8 cellular contexts compared by ENCODE assay signal in genomic region chr7:127252736-127253288, GRCh38. TPM values are rescaled to one million over a fixed set of nuclear protein-coding genes. Genes with fewer than 3 reads are reported as not detected.
A peak's percentile ranks its signal among the peaks of the same experiment; 100 is the strongest.
DNase-seq lines count a peak whose midpoint lies in the region; ATAC-seq and TF ChIP-seq lines count a peak whose summit lies in the region.

TSS of gene GRM8 (minus strand) at chr7:127252941.

- H3K4me3 Mint-ChIP-seq in CD4-positive, alpha-beta memory T cell = peak within 1 kb of the TSS; percentile 88 to 92 (median 90)
- H3K4me3 Mint-ChIP-seq in activated T-cell treated with anti-CD3 and anti-CD28 coated beads, Interleukin-2, amount 50 U/mL, for 24 hours = peak within 1 kb of the TSS; percentile 82
- H3K4me3 Mint-ChIP-seq in naive thymus-derived CD8-positive, alpha-beta T cell = peak within 1 kb of the TSS; percentile 83 to 93 (median 88)

- H3K27ac Mint-ChIP-seq in CD4-positive, alpha-beta memory T cell = peak within 1 kb of the TSS in 2 of 7 donors; percentile 27 to 55
- H3K27ac Mint-ChIP-seq in activated T-cell treated with anti-CD3 and anti-CD28 coated beads, Interleukin-2, amount 50 U/mL, for 24 hours = no peak within 1 kb of the TSS
- peak within 1 kb of the TSS in 2 of 10 donors; percentile 9 to 33 for H3K27ac Mint-ChIP-seq in naive thymus-derived CD8-positive, alpha-beta T cell

- no peaks in the 10 kb centered on the region for H3K36me3 Mint-ChIP-seq in CD4-positive, alpha-beta memory T cell
- no peaks in the 10 kb centered on the region for H3K36me3 Mint-ChIP-seq in activated T-cell treated with anti-CD3 and anti-CD28 coated beads, Interleukin-2, amount 50 U/mL, for 24 hours (ENCODE audit: low read depth)
- no peaks in the 10 kb centered on the region for H3K36me3 Mint-ChIP-seq in naive thymus-derived CD8-positive, alpha-beta T cell

- DNase-seq in CD4-positive, alpha-beta memory T cell = peak; percentile 10 to 39 (median 19)
- DNase-seq in NCI-H1930 (lab: John Stamatoyannopoulos, UW) (peak; percentile 41 to 74), fibroblast of pulmonary artery (ENCODE audit: low read depth) (peak; percentile 44), aorta (peak; percentile 59 to 87), AML-193 (lab: John Stamatoyannopoulos, UW) (no peak)
- peak; percentile 52 for DNase-seq in activated T-cell treated with anti-CD3 and anti-CD28 coated beads, Interleukin-2, amount 50 U/mL, for 24 hours
- peak in 4 of 10 donors; percentile 9 to 28 (median 20) for DNase-seq in naive thymus-derived CD8-positive, alpha-beta T cell

- TF ChIP-seq CTCF in fibroblast of pulmonary artery (IDR thresholded peaks at IDR 0.05; ENCODE audit: low read length, missing control alignments) = no peak

- peak; percentile 2 for ATAC-seq in GM21360 (IDR thresholded peaks at IDR 0.05; ENCODE audit: unreplicated experiment)
- peak; percentile 45 to 56 for ATAC-seq in naive thymus-derived CD8-positive, alpha-beta T cell
- ATAC-seq in aorta (ENCODE audit: low FRiP score) = peak; percentile 67

- POLR2A ChIA-PET in CD4-positive, alpha-beta memory T cell (lab: Charles Lee; ENCODE audit: partially characterized antibody) = no interaction called here
- POLR2A ChIA-PET in naive thymus-derived CD8-positive, alpha-beta T cell (lab: Charles Lee) = interaction anchor here (1.0 to 1.8 kb wide), 2 partner anchors 194 to 333 kb away, joined by 3 to 4 read pairs; no protein-coding TSS in a partner anchor

- peaks cover 28% of the 10 kb centered on the region for H3K4me1 ChIP-seq in CD4-positive, alpha-beta memory T cell (ENCODE audit: insufficient read depth, low read length)
- no peaks in the 10 kb centered on the region for H3K4me1 ChIP-seq in aorta (ENCODE audit: control insufficient read depth in 1 of 2, insufficient read depth in 2 of 2, low read length in 2 of 2)

- H3K9me3 Mint-ChIP-seq in CD4-positive, alpha-beta memory T cell = no peaks in the 10 kb centered on the region
- no peaks in the 10 kb centered on the region for H3K9me3 Mint-ChIP-seq in activated T-cell treated with anti-CD3 and anti-CD28 coated beads, Interleukin-2, amount 50 U/mL, for 24 hours
- no peaks in the 10 kb centered on the region for H3K9me3 Mint-ChIP-seq in naive thymus-derived CD8-positive, alpha-beta T cell

- peaks cover 38 to 46% of the 10 kb centered on the region in 2 donors for H3K27me3 Mint-ChIP-seq in CD4-positive, alpha-beta memory T cell
- peaks cover 89% of the 10 kb centered on the region for H3K27me3 Mint-ChIP-seq in activated T-cell treated with anti-CD3 and anti-CD28 coated beads, Interleukin-2, amount 50 U/mL, for 24 hours
- peaks cover 38 to 87% (median 69%) of the 10 kb centered on the region in 5 donors for H3K27me3 Mint-ChIP-seq in naive thymus-derived CD8-positive, alpha-beta T cell

- peaks cover 16% of the 10 kb centered on the region for H3K27me3 ChIP-seq in CD4-positive, alpha-beta memory T cell (ENCODE audit: insufficient read depth, low read length)
- no peaks in the 10 kb centered on the region for H3K27me3 ChIP-seq in aorta (ENCODE audit: control insufficient read depth in 1 of 2, insufficient read depth in 2 of 2, low read length in 1 of 2)

- H3K4me3 ChIP-seq in CD4-positive, alpha-beta memory T cell (ENCODE audit: low read length in 2 of 2) = peak within 1 kb of the TSS; percentile 48 to 64
- peak within 1 kb of the TSS; percentile 70 for H3K4me3 ChIP-seq in fibroblast of pulmonary artery (replicated peaks; ENCODE audit: low read depth, low read length)
- H3K4me3 ChIP-seq in aorta (ENCODE audit: low read length in 2 of 2) = peak within 1 kb of the TSS; percentile 30 to 71

- no peak within 1 kb of the TSS for H3K27ac ChIP-seq in CD4-positive, alpha-beta memory T cell (ENCODE audit: low read depth, low read length)
- no peak within 1 kb of the TSS for H3K27ac ChIP-seq in aorta (ENCODE audit: low read depth in 1 of 2, low read length in 2 of 2)

- CTCF ChIA-PET in CD4-positive, alpha-beta memory T cell (lab: Charles Lee; ENCODE audit: partially characterized antibody) = interaction anchor here (1.2 to 5.0 kb wide), 8 partner anchors 8 to 449 kb away, joined by 3 to 23 read pairs (median 4); no protein-coding TSS in a partner anchor

- H3K36me3 ChIP-seq in CD4-positive, alpha-beta memory T cell (ENCODE audit: insufficient read depth, low read length) = no peaks in the 10 kb centered on the region
- H3K36me3 ChIP-seq in aorta (ENCODE audit: control insufficient read depth in 1 of 2, insufficient read depth in 2 of 2, low read length in 1 of 2) = no peaks in the 10 kb centered on the region

- intact Hi-C loops in CD4-positive, alpha-beta memory T cell (cut with micrococcal nuclease) = loop anchor here (2.0 to 5.0 kb wide), 4 partner anchors 94 to 450 kb away; partner anchors contain the start of genes ARF5, GCC1 and ZNF800
- intact Hi-C loops in aorta (cut with DNase I) = no loop called here

- H3K4me1 Mint-ChIP-seq in CD4-positive, alpha-beta memory T cell = peaks cover 11 to 28% (median 16%) of the 10 kb centered on the region in 4 donors
- peaks cover 17% of the 10 kb centered on the region for H3K4me1 Mint-ChIP-seq in activated T-cell treated with anti-CD3 and anti-CD28 coated beads, Interleukin-2, amount 50 U/mL, for 24 hours (ENCODE audit: low read depth)
- H3K4me1 Mint-ChIP-seq in naive thymus-derived CD8-positive, alpha-beta T cell = peaks cover 5 to 24% (median 18%) of the 10 kb centered on the region in 4 donors

- H3K9me3 ChIP-seq in CD4-positive, alpha-beta memory T cell (ENCODE audit: control insufficient read depth in 1 of 2, low read length in 2 of 2) = no peaks in the 10 kb centered on the region
- no peaks in the 10 kb centered on the region for H3K9me3 ChIP-seq in aorta (ENCODE audit: control insufficient read depth, low read length)

- 0% methylated on average over 47 to 66 of the region's 66 CpGs for WGBS in aorta, 2 donors

RNA-seq across cellular contexts. Expression of gene GRM8, which starts in this region (rescaled TPM):
- total RNA-seq in CD4-positive, alpha-beta memory T cell = not detected
- polyA plus RNA-seq in CD4-positive, alpha-beta memory T cell = not detected
- not detected for total RNA-seq in naive thymus-derived CD8-positive, alpha-beta T cell
- not detected for polyA plus RNA-seq in naive thymus-derived CD8-positive, alpha-beta T cell
- total RNA-seq in aorta = not detected
- polyA plus RNA-seq in aorta = under 1 TPM in 1 of 2 donors, not detected in 1; 0.20 TPM

Comparison
In these comparisons a context has a peak if more than half of its experiments do, and no peak if none do; other contexts are left out.
1. Peak in DNase-seq and H3K4me3 ChIP-seq in CD4-positive, alpha-beta memory T cell; RNA of the gene not detected or under 1 TPM.
2. Peak in ATAC-seq in naive thymus-derived CD8-positive, alpha-beta T cell; RNA of the gene not detected or under 1 TPM.
3. Peak in DNase-seq, ATAC-seq and H3K4me3 ChIP-seq in aorta; RNA of the gene not detected or under 1 TPM.
4. DNase-seq: peak in NCI-H1930 (2 of 2), activated T-cell treated with anti-CD3 and anti-CD28 coated beads, Interleukin-2, amount 50 U/mL, for 24 hours (single experiment) and fibroblast of pulmonary artery (single experiment); none in AML-193 (0 of 2).
5. ATAC-seq: peak in every context shown above with its lines; median percentile 67 in aorta; 50 in naive thymus-derived CD8-positive, alpha-beta T cell; 2 in GM21360.
6. Peak in every context shown above with its lines, with median percentiles within 50 percentile points of each other: H3K4me3 ChIP-seq and H3K4me3 Mint-ChIP-seq.